1 cellular context compared by ENCODE assay signal in the genomic region with DNA sequence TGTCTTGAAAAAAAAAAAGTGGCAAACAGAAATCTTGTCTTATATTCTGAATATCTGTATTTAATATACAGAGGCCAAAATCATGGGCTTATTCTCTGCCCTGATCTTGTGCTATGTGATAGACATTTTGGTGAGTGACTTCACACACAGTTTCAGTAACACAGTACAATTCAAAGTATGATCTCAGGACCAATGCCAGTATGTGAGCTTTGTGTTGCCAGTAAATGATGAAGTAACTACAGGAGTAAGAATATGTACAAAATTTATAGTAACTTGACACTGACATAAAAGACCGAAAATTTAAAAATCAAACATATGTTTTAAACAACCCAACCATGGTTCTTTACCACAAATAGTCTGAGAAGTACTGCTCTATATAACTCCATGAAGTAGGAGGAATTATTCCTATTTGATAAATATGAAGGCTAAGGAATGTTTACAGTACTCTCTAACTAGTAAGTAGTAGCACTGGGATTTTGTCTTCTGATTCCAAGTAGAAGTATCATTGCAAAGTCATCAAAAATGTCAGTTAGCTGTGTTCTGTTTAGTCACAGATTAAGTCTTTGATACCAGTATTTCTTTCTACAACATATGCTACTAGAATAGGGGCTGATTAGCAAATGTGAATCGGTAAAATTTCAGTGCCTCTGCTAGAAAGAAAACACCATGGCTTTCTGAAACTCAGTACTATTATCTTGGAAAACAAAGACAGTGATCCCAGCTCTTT.
TF ChIP-seq lines count a peak whose summit lies in the region.

No MANE protein-coding gene starts in this region.

TF ChIP-seq in K562, 482 proteins besides CTCF, POLR2A, EP300 and RAD21 (continued from another document):
- TF ChIP-seq, protein P1, sequence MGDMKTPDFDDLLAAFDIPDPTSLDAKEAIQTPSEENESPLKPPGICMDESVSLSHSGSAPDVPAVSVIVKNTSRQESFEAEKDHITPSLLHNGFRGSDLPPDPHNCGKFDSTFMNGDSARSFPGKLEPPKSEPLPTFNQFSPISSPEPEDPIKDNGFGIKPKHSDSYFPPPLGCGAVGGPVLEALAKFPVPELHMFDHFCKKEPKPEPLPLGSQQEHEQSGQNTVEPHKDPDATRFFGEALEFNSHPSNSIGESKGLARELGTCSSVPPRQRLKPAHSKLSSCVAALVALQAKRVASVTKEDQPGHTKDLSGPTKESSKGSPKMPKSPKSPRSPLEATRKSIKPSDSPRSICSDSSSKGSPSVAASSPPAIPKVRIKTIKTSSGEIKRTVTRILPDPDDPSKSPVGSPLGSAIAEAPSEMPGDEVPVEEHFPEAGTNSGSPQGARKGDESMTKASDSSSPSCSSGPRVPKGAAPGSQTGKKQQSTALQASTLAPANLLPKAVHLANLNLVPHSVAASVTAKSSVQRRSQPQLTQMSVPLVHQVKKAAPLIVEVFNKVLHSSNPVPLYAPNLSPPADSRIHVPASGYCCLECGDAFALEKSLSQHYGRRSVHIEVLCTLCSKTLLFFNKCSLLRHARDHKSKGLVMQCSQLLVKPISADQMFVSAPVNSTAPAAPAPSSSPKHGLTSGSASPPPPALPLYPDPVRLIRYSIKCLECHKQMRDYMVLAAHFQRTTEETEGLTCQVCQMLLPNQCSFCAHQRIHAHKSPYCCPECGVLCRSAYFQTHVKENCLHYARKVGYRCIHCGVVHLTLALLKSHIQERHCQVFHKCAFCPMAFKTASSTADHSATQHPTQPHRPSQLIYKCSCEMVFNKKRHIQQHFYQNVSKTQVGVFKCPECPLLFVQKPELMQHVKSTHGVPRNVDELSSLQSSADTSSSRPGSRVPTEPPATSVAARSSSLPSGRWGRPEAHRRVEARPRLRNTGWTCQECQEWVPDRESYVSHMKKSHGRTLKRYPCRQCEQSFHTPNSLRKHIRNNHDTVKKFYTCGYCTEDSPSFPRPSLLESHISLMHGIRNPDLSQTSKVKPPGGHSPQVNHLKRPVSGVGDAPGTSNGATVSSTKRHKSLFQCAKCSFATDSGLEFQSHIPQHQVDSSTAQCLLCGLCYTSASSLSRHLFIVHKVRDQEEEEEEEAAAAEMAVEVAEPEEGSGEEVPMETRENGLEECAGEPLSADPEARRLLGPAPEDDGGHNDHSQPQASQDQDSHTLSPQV (IDR thresholded peaks at IDR 0.05) = peak; percentile 49; the same call in 1 of the 2 replicates
- 0 out of 2 replicates have a peak, but pooled peaks have one; percentile 26 for TF ChIP-seq ZNF668 (CRISPR knock-in tag; IDR thresholded peaks at IDR 0.05)
- peak; percentile 63; the same call in 1 of the 2 replicates for TF ChIP-seq NFE2 (IDR thresholded peaks at IDR 0.05; ENCODE audit: low read depth)
- TF ChIP-seq TAL1 (IDR thresholded peaks at IDR 0.05) = peak; percentile 29; the same call in 1 of the 2 replicates
- 0 out of 2 replicates have a peak, but pooled peaks have one; percentile 31 for TF ChIP-seq LEF1 (IDR thresholded peaks at IDR 0.05)
- no peak for TF ChIP-seq ZKSCAN3 (CRISPR knock-in tag; IDR thresholded peaks at IDR 0.05)
